Comparison of ENCODE assay signal across 8 cellular contexts in the genomic region with DNA sequence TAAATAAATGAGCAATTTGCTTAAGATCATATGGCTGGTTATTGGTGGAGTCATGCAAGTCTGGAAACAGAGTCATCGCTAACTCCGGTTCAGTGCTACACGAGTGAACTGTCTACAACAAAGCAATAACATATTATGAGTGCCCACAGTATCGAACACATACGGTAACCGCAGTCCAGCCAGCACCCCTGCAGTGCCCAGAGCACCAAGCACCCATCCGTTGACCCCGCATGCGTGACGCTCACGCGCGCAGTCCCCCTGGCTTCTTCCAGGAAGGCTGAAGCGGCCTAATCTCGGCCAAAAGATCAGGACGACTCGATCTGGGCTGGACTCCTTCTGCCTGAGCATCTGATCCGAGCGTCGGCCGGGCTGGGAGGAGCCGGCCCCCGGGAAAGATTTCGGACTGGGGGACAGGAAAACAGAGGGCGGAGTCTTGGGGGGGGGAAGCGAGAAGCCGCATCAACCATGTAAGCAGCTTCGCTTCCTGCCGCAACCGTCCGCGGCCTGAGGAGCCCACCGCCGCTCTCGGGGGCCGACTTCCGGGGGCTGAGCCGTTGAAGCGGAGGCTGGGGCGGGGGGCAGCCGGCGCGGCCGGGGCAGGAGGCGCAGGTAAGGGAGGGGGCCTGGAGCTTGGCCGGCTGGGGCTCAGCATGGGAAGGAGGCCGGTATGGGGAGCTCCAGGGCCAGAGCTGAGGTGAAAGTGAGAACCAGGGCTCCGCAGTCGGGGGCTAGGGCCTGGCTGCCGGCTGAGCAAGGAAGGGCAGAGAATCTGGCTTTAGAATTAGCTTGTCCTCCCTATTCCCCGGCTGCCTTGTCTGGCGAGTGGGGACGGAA. TPM values are rescaled to one million over a fixed set of nuclear protein-coding genes. Genes with fewer than 3 reads are reported as not detected.
A peak's percentile ranks its signal among the peaks of the same experiment; 100 is the strongest.
DNase-seq lines count a peak whose midpoint lies in the region; ATAC-seq, FAIRE-seq and TF ChIP-seq lines count a peak whose summit lies in the region.

TSS of gene PIKFYVE (plus strand) at position 449 of the 834 bp plus-strand sequence. CDS start 5,265 bp downstream, outside the sequence.

- H3K4me3 ChIP-seq in GM12875 (ENCODE audit: low read depth, low read length) (peak within 1 kb of the TSS; percentile 83), adipocyte (ENCODE audit: low read length) (peak within 1 kb of the TSS; percentile 100), pancreas (peak within 1 kb of the TSS; percentile 62 to 92 (median 84)), tibial artery (peak within 1 kb of the TSS; percentile 84 to 99)

- H3K27ac ChIP-seq in pancreas (peak within 1 kb of the TSS; percentile 62 to 93 (median 84)), tibial artery (peak within 1 kb of the TSS; percentile 96 to 98)

- TF ChIP-seq CTCF in GM12875 (IDR thresholded peaks at IDR 0.05; ENCODE audit: borderline replicate concordance, insufficient read depth, low read depth, low read length) (no peak), pancreas (IDR thresholded peaks at IDR 0.05) (no peak), tibial artery (IDR thresholded peaks at IDR 0.05) (peak in 1 of 2 experiments; percentile 13)

- H3K27me3 ChIP-seq in adipocyte (replicated peaks; ENCODE audit: control insufficient read depth, insufficient read depth, low read length) (no peaks in the 10 kb centered on the region), pancreas (no peaks in the 10 kb centered on the region), tibial artery (no peaks in the 10 kb centered on the region)

- intact Hi-C loops in Right ventricle myocardium superior (cut with DNase I) (no loop called here), pancreas (cut with DNase I) (no loop called here), tibial artery (cut with DNase I; ENCODE audit: low total_unique reads) (loop anchor here (5.0 to 10.0 kb wide), 3 partner anchors 56 to 641 kb away; partner anchors contain the start of gene METTL21A)

- DNase-seq in NCI-H1436 (lab: John Stamatoyannopoulos, UW) (peak; percentile 89), T follicular helper cell (ENCODE audit: low read depth) (peak; percentile 79), adipocyte (ENCODE audit: low read depth) (peak; percentile 99), Right ventricle myocardium superior (peak; percentile 96), pancreas (peak; percentile 90 to 96 (median 94)), tibial artery (peak; percentile 96 to 98)

- H3K36me3 ChIP-seq in adipocyte (ENCODE audit: control insufficient read depth, insufficient read depth, low read length, severe bottlenecking), result peaks cover under 1% of the 10 kb centered on the region
- H3K36me3 ChIP-seq in pancreas, result no peaks in the 10 kb centered on the region
- H3K36me3 ChIP-seq in tibial artery, result no peaks in the 10 kb centered on the region

- H3K9me3 ChIP-seq in adipocyte (ENCODE audit: control insufficient read depth, low read length) (no peaks in the 10 kb centered on the region), pancreas (no peaks in the 10 kb centered on the region), tibial artery (no peaks in the 10 kb centered on the region)

- ATAC-seq in HG02798 (IDR thresholded peaks at IDR 0.05; ENCODE audit: poor library complexity, unreplicated experiment) (peak; percentile 92), Right ventricle myocardium superior (ENCODE audit: poor library complexity) (peak; percentile 97), pancreas (peak; percentile 96 to 98 (median 98))

- FAIRE-seq in pancreas (lab: Jason Lieb, UNC), result peak; percentile 86

- WGBS in pancreas, 2 donors, result 0 to 1% methylated on average over 53 of the region's 53 CpGs

- H3K9ac ChIP-seq in adipocyte (ENCODE audit: low read length), result peak within 1 kb of the TSS; percentile 97

- H3K4me1 ChIP-seq in adipocyte (ENCODE audit: control insufficient read depth, insufficient read depth, low read length), result peaks cover 21% of the 10 kb centered on the region
- peaks cover 3 to 24% (median 15%) of the 10 kb centered on the region in 3 donors for H3K4me1 ChIP-seq in pancreas
- H3K4me1 ChIP-seq in tibial artery, result peaks cover 0 to 38% (median 24%) of the 10 kb centered on the region in 4 donors

RNA-seq across cellular contexts. Expression of gene PIKFYVE, which starts in this region (rescaled TPM):
- total RNA-seq in Right ventricle myocardium superior (13.2 TPM), pancreas (10 to 100 TPM; 11.5 to 16.1 (median 14.2) TPM)
- 1 to 10 TPM; 6.0 to 7.3 TPM for polyA plus RNA-seq in pancreas

Comparison
In these comparisons a context has a peak if more than half of its experiments do, and no peak if none do; other contexts are left out.
1. Peak in every context shown above with its lines: DNase-seq, ATAC-seq, H3K4me3 ChIP-seq and H3K27ac ChIP-seq.